In genomic region chr2:88159955-88160415, GRCh38 we compare ENCODE assay signal across 8 cellular contexts. TPM values are rescaled to one million over a fixed set of nuclear protein-coding genes. Genes with fewer than 3 reads are reported as not detected.
DNase-seq lines count a peak whose midpoint lies in the region; ATAC-seq and TF ChIP-seq lines count a peak whose summit lies in the region.

No MANE protein-coding gene starts in this region.

- ATAC-seq in GM19463 (IDR thresholded peaks at IDR 0.05; ENCODE audit: unreplicated experiment) (peak; percentile 57), GM18870 (IDR thresholded peaks at IDR 0.05; ENCODE audit: unreplicated experiment) (no peak)

- H3K9me3 ChIP-seq in BE2C (no peaks in the 10 kb centered on the region), hepatocyte (ENCODE audit: low read depth) (no peaks in the 10 kb centered on the region), smooth muscle cell (replicated peaks; ENCODE audit: low read depth) (no peaks in the 10 kb centered on the region)

- no peaks in the 10 kb centered on the region for H3F3A ChIP-seq in smooth muscle cell (ENCODE audit: low read depth)

- H3K79me2 ChIP-seq in hepatocyte (no peaks in the 10 kb centered on the region), smooth muscle cell (ENCODE audit: low read depth) (no peaks in the 10 kb centered on the region)

- no peak overlapping the region for H3K9ac ChIP-seq in smooth muscle cell (ENCODE audit: low read depth)

- peak; percentile 26 for DNase-seq in BE2C
- peak; percentile 49 for DNase-seq in NCI-H1105 treated with DMSO at 0.1 percent for 48 hours (lab: John Stamatoyannopoulos, UW)
- peak; percentile 5 for DNase-seq in T-helper 22 cell (ENCODE audit: low read depth)
- DNase-seq in astrocyte of the spinal cord (ENCODE audit: low read depth, low spot score): peak; percentile 73
- DNase-seq in hepatocyte (ENCODE audit: low spot score): peak; percentile 87
- no peak for DNase-seq in smooth muscle cell (lab: John Stamatoyannopoulos, UW; ENCODE audit: unreplicated experiment)

- in situ Hi-C loops in astrocyte of the spinal cord (cut with HindIII; ENCODE audit: low sequenced_read_pairs): no loop called here

- 38% methylated on average over 5 of the region's 5 CpGs for WGBS in hepatocyte (ENCODE audit: low lambda C conversion rate, missing lambda C conversion rate)
- WGBS in smooth muscle cell (ENCODE audit: low lambda C conversion rate): 28% methylated on average over 5 of the region's 5 CpGs

- H3K9me2 ChIP-seq in hepatocyte (replicated peaks; ENCODE audit: insufficient read depth): no peaks in the 10 kb centered on the region

- no peaks in the 10 kb centered on the region for H3K27me3 ChIP-seq in BE2C
- no peaks in the 10 kb centered on the region for H3K27me3 ChIP-seq in hepatocyte
- peaks cover 6% of the 10 kb centered on the region for H3K27me3 ChIP-seq in smooth muscle cell (ENCODE audit: low read depth)

- H4K20me1 ChIP-seq in hepatocyte (ENCODE audit: insufficient read depth, poor library complexity, severe bottlenecking) (no peaks in the 10 kb centered on the region), smooth muscle cell (ENCODE audit: low read depth) (no peaks in the 10 kb centered on the region)

- peak; percentile 73 for TF ChIP-seq CTCF in BE2C (IDR thresholded peaks at IDR 0.05; ENCODE audit: low read depth, low read length)
- peak; percentile 87 for TF ChIP-seq CTCF in astrocyte of the spinal cord (IDR thresholded peaks at IDR 0.05; ENCODE audit: low read depth, low read length)
- TF ChIP-seq CTCF in hepatocyte (IDR thresholded peaks at IDR 0.05; ENCODE audit: poor library complexity): peak; percentile 94
- TF ChIP-seq CTCF in smooth muscle cell (IDR thresholded peaks at IDR 0.05; ENCODE audit: borderline replicate concordance, insufficient read depth, poor library complexity, severe bottlenecking): peak; percentile 80

- no peak overlapping the region for H3K4me3 ChIP-seq in BE2C (ENCODE audit: low read depth, low read length)
- H3K4me3 ChIP-seq in astrocyte of the spinal cord (ENCODE audit: low read depth, low read length): no peak overlapping the region
- no peak overlapping the region for H3K4me3 ChIP-seq in hepatocyte
- no peak overlapping the region for H3K4me3 ChIP-seq in smooth muscle cell

- H3K4me2 ChIP-seq in hepatocyte (no peak overlapping the region), smooth muscle cell (no peak overlapping the region)

- H3K4me1 ChIP-seq in BE2C: no peaks in the 10 kb centered on the region
- H3K4me1 ChIP-seq in hepatocyte (ENCODE audit: insufficient read depth): no peaks in the 10 kb centered on the region
- no peaks in the 10 kb centered on the region for H3K4me1 ChIP-seq in smooth muscle cell (ENCODE audit: low read depth)

- H3K36me3 ChIP-seq in BE2C (no peaks in the 10 kb centered on the region), hepatocyte (replicated peaks; ENCODE audit: insufficient read depth, low read depth) (no peaks in the 10 kb centered on the region), smooth muscle cell (ENCODE audit: low read depth) (no peaks in the 10 kb centered on the region)

- H3K27ac ChIP-seq in hepatocyte (no peak overlapping the region), smooth muscle cell (ENCODE audit: low read depth) (no peak overlapping the region)

- H2AFZ ChIP-seq in hepatocyte (no peak overlapping the region), smooth muscle cell (ENCODE audit: low read depth) (no peak overlapping the region)

RNA-seq across cellular contexts. Expression of gene THNSL2, which starts 10.2 kb away (rescaled TPM):
- polyA plus RNA-seq in BE2C (2012; ENCODE audit: insufficient read depth, insufficient read length, low read depth): 3.1 TPM
- total RNA-seq in hepatocyte (4.8 and 7.1 TPM in 2 replicates), smooth muscle cell (0.58 and 1.3 TPM in 2 replicates)
- polyA plus RNA-seq in hepatocyte (3.7 and 7.1 TPM in 2 replicates), smooth muscle cell (1.9 and 2.5 TPM in 2 replicates)

RNA-seq across cellular contexts. Expression of gene FABP1, which starts 32.1 kb away (rescaled TPM):
- not detected for polyA plus RNA-seq in BE2C (2012; ENCODE audit: insufficient read depth, insufficient read length, low read depth)
- total RNA-seq in hepatocyte (165 and 244 TPM in 2 replicates), smooth muscle cell (not detected in 2 replicates)
- polyA plus RNA-seq in hepatocyte (763 and 780 TPM in 2 replicates), smooth muscle cell (0.35 and 0.42 TPM in 2 replicates)

Comparison
In these comparisons a context has a peak if more than half of its experiments do, and no peak if none do; other contexts are left out.
1. RNA of gene FABP1, which starts 32.1 kb away (total RNA-seq): 165 to 244 TPM in hepatocyte; not detected in smooth muscle cell; every median in the first group is over 100 times any median in the second.
2. Peak in every context shown above with its lines, with median percentiles within 50 percentile points of each other: CTCF ChIP-seq.